Comparison of ENCODE assay signal across 13 cellular contexts in genomic region chr22:38415561-38416321, GRCh38. TPM values are rescaled to one million over a fixed set of nuclear protein-coding genes. Genes with fewer than 3 reads are reported as not detected.
DNase-seq lines count a peak whose midpoint lies in the region; ATAC-seq and TF ChIP-seq lines count a peak whose summit lies in the region.
"Had no signal": no experiment of that assay in that cellular context is flagged by ENCODE, and none has a peak within 500 bp of the region (broad histone marks: within the 10 kb centered on the region; RNA-seq: fewer than 3 reads in every experiment).

No MANE protein-coding gene starts in this region.

- WGBS in right cardiac atrium: 65% methylated on average over 22 of the region's 22 CpGs
- 82 to 83% methylated on average over 8 to 22 of the region's 22 CpGs for WGBS in testis, 2 donors
- 77 to 83% methylated on average over 20 to 22 of the region's 22 CpGs for WGBS in GM23248 (ENCODE audit: low coverage in 1 of 2, low lambda C conversion rate in 2 of 2, missing lambda C conversion rate in 2 of 2), 2 experiments

- H3K9me3 ChIP-seq in RWPE2 (ENCODE audit: severe bottlenecking) (no peaks in the 10 kb centered on the region), right cardiac atrium (ENCODE audit: control insufficient read depth, low read length) (no peaks in the 10 kb centered on the region), testis (no peaks in the 10 kb centered on the region), GM23248 (ENCODE audit: low read depth) (no peaks in the 10 kb centered on the region)
- H3K9me3 ChIP-seq: SJSA1 had no signal

- H3K27me3 ChIP-seq in RWPE2 (ENCODE audit: insufficient read depth, poor library complexity, severe bottlenecking) (no peaks in the 10 kb centered on the region), right cardiac atrium (ENCODE audit: control insufficient read depth, insufficient read depth) (no peaks in the 10 kb centered on the region), testis (no peaks in the 10 kb centered on the region), GM23248 (replicated peaks; ENCODE audit: insufficient read depth) (no peaks in the 10 kb centered on the region)

- in situ Hi-C loops in GM23248 (cut with MboI): no loop called here

- H3K27ac ChIP-seq in RWPE2 (ENCODE audit: poor library complexity, severe bottlenecking): no peak overlapping the region
- peak overlapping the region; percentile 54 for H3K27ac ChIP-seq in right cardiac atrium (ENCODE audit: low read length)
- H3K27ac ChIP-seq in testis: no peak overlapping the region
- no peak overlapping the region for H3K27ac ChIP-seq in GM23248
- no peak overlapping the region for H3K27ac ChIP-seq in caudate nucleus (ENCODE audit: low read depth, low read length)
- H3K27ac ChIP-seq: SJSA1 had no signal

- no peak overlapping the region for H3K9ac ChIP-seq in GM23248

- TF ChIP-seq POLR2A in testis (IDR thresholded peaks at IDR 0.05): no peak

- no peaks in the 10 kb centered on the region for H4K20me1 ChIP-seq in GM23248 (ENCODE audit: insufficient read depth)

- no peaks in the 10 kb centered on the region for H3K4me1 ChIP-seq in RWPE2 (ENCODE audit: insufficient read depth, poor library complexity, severe bottlenecking)
- H3K4me1 ChIP-seq in right cardiac atrium (ENCODE audit: control insufficient read depth, insufficient read depth, low read length): peaks cover 3% of the 10 kb centered on the region
- peaks cover 10% of the 10 kb centered on the region for H3K4me1 ChIP-seq in testis
- H3K4me1 ChIP-seq in GM23248 (ENCODE audit: insufficient read depth): no peaks in the 10 kb centered on the region; the same call in 1 of the 2 replicates

- TF ChIP-seq CTCF in RWPE2 (IDR thresholded peaks at IDR 0.05; ENCODE audit: poor library complexity, severe bottlenecking) (no peak), testis (IDR thresholded peaks at IDR 0.05) (no peak)

- ATAC-seq in activated CD4-positive, CD25-positive, alpha-beta regulatory T cell treated with anti-CD3 and anti-CD28 coated beads, Interleukin-2, amount 50 U/mL, for 24 hours: no peak
- no peak for ATAC-seq in RWPE2 (ENCODE audit: low read depth)
- ATAC-seq in right cardiac atrium: peak; percentile 58 to 67

- H3F3A ChIP-seq in GM23248 (ENCODE audit: insufficient read depth): no peaks in the 10 kb centered on the region

- H3K4me2 ChIP-seq in GM23248 (ENCODE audit: unreplicated experiment): no peak overlapping the region

- H2AFZ ChIP-seq in GM23248: no peak overlapping the region

- no peaks in the 10 kb centered on the region for H3K79me2 ChIP-seq in GM23248 (ENCODE audit: insufficient read depth)

- H3K4me3 ChIP-seq in RWPE2 (ENCODE audit: severe bottlenecking): no peak overlapping the region
- H3K4me3 ChIP-seq in right cardiac atrium (ENCODE audit: low read length): no peak overlapping the region
- no peak overlapping the region for H3K4me3 ChIP-seq in testis
- no peak overlapping the region for H3K4me3 ChIP-seq in GM23248
- H3K4me3 ChIP-seq: SJSA1 had no signal

- DNase-seq in activated CD4-positive, CD25-positive, alpha-beta regulatory T cell treated with anti-CD3 and anti-CD28 coated beads, Interleukin-2, amount 50 U/mL, for 72 hours: peak; percentile 19
- DNase-seq in RWPE2 (ENCODE audit: low spot score): peak; percentile 52
- DNase-seq in right cardiac atrium: peak; percentile 49 to 85 (median 81)
- DNase-seq in testis: peak; percentile 12
- DNase-seq in superior temporal gyrus (ENCODE audit: extremely low spot score): no peak
- DNase-seq in GM23248: no peak
- no peak for DNase-seq in caudate nucleus (lab: John Stamatoyannopoulos, UW)
- DNase-seq: activated CD4-positive, alpha-beta T cell treated with anti-CD3 and anti-CD28 coated beads, Interleukin-2, amount 10 ng/mL, durations not matched to agents 7 days and 5 days; effector CD8-positive, alpha-beta T cell; NCI-H1694 treated with DMSO at 0.1 percent for 48 hours had no signal

- intact Hi-C loops in right cardiac atrium (cut with DNase I): loop anchor here in 2 of 4 donors (10.0 kb wide), 2 partner anchors 49 to 159 kb away; partner anchors contain the start of genes DMC1 (in 1 of the 2) and KDELR3 (in 1 of the 2)
- intact Hi-C loops in testis (cut with DNase I; ENCODE audit: low total_unique reads): no loop called here

- no peaks in the 10 kb centered on the region for H3K9me2 ChIP-seq in GM23248 (ENCODE audit: insufficient read depth)

- H3K36me3 ChIP-seq in RWPE2 (ENCODE audit: low read depth) (no peaks in the 10 kb centered on the region), testis (ENCODE audit: low read depth, missing control alignments) (no peaks in the 10 kb centered on the region), GM23248 (ENCODE audit: low read depth) (no peaks in the 10 kb centered on the region)
- H3K36me3 ChIP-seq: SJSA1 had no signal

RNA-seq across cellular contexts. Expression of gene KCNJ4, which starts 39.3 kb away (rescaled TPM):
- total RNA-seq in right cardiac atrium (10 to 100 TPM; 15.7 to 40.5 (median 31.3) TPM), testis (1 to 10 TPM; 1.7 to 3.0 TPM)
- polyA plus RNA-seq in right cardiac atrium (40.4 TPM), testis (ENCODE audit: insufficient read depth, low read depth, low replicate concordance) (1.7 TPM), GM23248 (2016; fragmentation: Nextera tagmentation; extraction: Ambion mirVana) (not detected in 2 replicates)
- total RNA-seq in GM23248 (2014; rRNA removed; shearing (Covaris generic)): not detected in 2 replicates
- total RNA-seq: activated CD4-positive, alpha-beta T cell treated with anti-CD3 and anti-CD28 coated beads, Interleukin-2, amount 10 ng/mL, durations not matched to agents 7 days and 5 days; SJSA1; skeletal muscle tissue had no signal

RNA-seq across cellular contexts. Expression of gene KDELR3, which starts 52.2 kb away (rescaled TPM):
- total RNA-seq in right cardiac atrium (1 to 10 TPM; 5.0 to 8.3 (median 7.4) TPM), testis (1 to 10 TPM; 6.7 to 8.6 TPM)
- polyA plus RNA-seq in right cardiac atrium (7.9 TPM), testis (ENCODE audit: insufficient read depth, low read depth, low replicate concordance) (10.4 TPM), GM23248 (2016; fragmentation: Nextera tagmentation; extraction: Ambion mirVana) (326 and 335 TPM in 2 replicates)
- 191 and 197 TPM in 2 replicates for total RNA-seq in GM23248 (2014; rRNA removed; shearing (Covaris generic))

Comparison
In these comparisons a context has a peak if more than half of its experiments do, and no peak if none do; other contexts are left out.
1. DNase-seq: peak in activated CD4-positive, CD25-positive, alpha-beta regulatory T cell treated with anti-CD3 and anti-CD28 coated beads, Interleukin-2, amount 50 U/mL, for 72 hours (single experiment), RWPE2 (single experiment), right cardiac atrium (3 of 3) and testis (single experiment); none in superior temporal gyrus (single experiment), GM23248 (single experiment) and caudate nucleus (0 of 61).
2. ATAC-seq: peak in right cardiac atrium (2 of 2); none in activated CD4-positive, CD25-positive, alpha-beta regulatory T cell treated with anti-CD3 and anti-CD28 coated beads, Interleukin-2, amount 50 U/mL, for 24 hours (0 of 2) and RWPE2 (single experiment).
3. RNA of gene KCNJ4, which starts 39.3 kb away (total RNA-seq): 15.7 to 40.5 TPM in right cardiac atrium; 1.7 to 3.0 TPM in testis and not detected in GM23248; every median in the first group is over 4 times any median in the second.
4. RNA of gene KDELR3, which starts 52.2 kb away (total RNA-seq): 191 to 197 TPM in GM23248; 6.7 to 8.6 TPM in testis and 5.0 to 8.3 TPM in right cardiac atrium; every median in the first group is over 10 times any median in the second.